ENCODE assay signal across 38 cellular contexts in the genomic region with DNA sequence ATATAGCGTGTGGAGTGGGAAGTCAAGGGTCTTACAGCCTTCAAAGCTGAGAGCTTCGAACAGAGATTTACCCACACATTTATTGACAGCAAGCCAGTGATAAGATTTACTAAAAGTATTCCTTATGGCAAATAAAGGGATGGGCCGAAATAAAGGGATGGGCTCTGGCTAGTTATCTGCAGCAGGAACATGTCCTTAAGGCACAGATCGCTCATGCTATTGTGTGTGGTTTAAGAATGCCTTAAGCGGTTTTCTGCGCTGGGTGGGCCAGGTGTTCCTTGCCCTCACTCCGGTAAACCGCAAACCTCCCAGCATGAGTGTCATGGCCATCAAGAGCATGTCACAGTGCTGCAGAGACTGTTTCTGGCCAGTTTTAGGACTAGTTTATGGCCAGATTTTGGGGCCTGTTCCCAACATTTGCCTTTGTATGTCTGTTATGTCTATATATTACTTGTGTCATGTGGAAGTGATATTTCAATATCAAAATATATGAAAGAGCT. TPM values are rescaled to one million over a fixed set of nuclear protein-coding genes. Genes with fewer than 3 reads are reported as not detected.
"Had no signal": no experiment of that assay in that cellular context is flagged by ENCODE, and none has a peak within 500 bp of the region (broad histone marks: within the 10 kb centered on the region; RNA-seq: fewer than 3 reads in every experiment).

No MANE protein-coding gene starts in this region.

- DNase-seq: Karpas-422, Kasumi-1, KG1, MG63, MM.1S, MV-4-11, NCI-H1048, NCI-H1092, NCI-H1092 treated with DMSO at 0.1 percent for 48 hours, NCI-H1105, NCI-H1105 treated with DMSO at 0.1 percent for 48 hours, NCI-H1417, NCI-H1417 treated with DMSO at 0.1 percent for 48 hours, NCI-H1436, NCI-H1436 treated with DMSO at 0.1 percent for 48 hours, NCI-H146, NCI-H1694, NCI-H1694 treated with DMSO at 0.1 percent for 48 hours, NCI-H187, NCI-H187 treated with DMSO at 0.1 percent for 48 hours, NCI-H1930, NCI-H2029, NCI-H2029 treated with DMSO at 0.1 percent for 48 hours, NCI-H2081, NCI-H2081 treated with DMSO at 0.1 percent for 48 hours, NCI-H2107, NCI-H2171, NCI-H2171 treated with DMSO at 0.1 percent for 48 hours, NCI-H2227 treated with DMSO at 0.1 percent for 48 hours, NCI-H226, NCI-H345, NCI-H446, NCI-H446 treated with DMSO at 0.1 percent for 48 hours had no signal

- H3K4me2 ChIP-seq: KMS-11 had no signal

- H3K27ac ChIP-seq: KMS-11 had no signal

- H3K27me3 ChIP-seq: MG63 had no signal

- H3K36me3 ChIP-seq: MG63 had no signal

- H3K4me3 ChIP-seq: MG63 had no signal

- H3K9me3 ChIP-seq: MG63 had no signal

- H3K9ac ChIP-seq: KMS-11 had no signal

RNA-seq across cellular contexts. Expression of a gene that starts 53.5 kb away (rescaled TPM):
- total RNA-seq: LHCN-M2, M059J, MCF 10A, NCI-H460 had no signal
